ENCODE assay signal across 8 cellular contexts in genomic region chr1:145995148-145995851, GRCh38. TPM values are rescaled to one million over a fixed set of nuclear protein-coding genes. Genes with fewer than 3 reads are reported as not detected.
DNase-seq lines count a peak whose midpoint lies in the region; TF ChIP-seq lines count a peak whose summit lies in the region.

No MANE protein-coding gene starts in this region.

- peaks cover 55% of the 10 kb centered on the region for H3K36me3 Mint-ChIP-seq in activated CD4-positive, alpha-beta T cell treated with anti-CD3 and anti-CD28 coated beads, Interleukin-2, amount 10 ng/mL, durations not matched to agents 7 days and 5 days (ENCODE audit: low read depth)
- H3K36me3 Mint-ChIP-seq in activated naive CD8-positive, alpha-beta T cell, result peaks cover 22% of the 10 kb centered on the region

- H3K27me3 ChIP-seq in kidney epithelial cell (ENCODE audit: control insufficient read depth, insufficient read depth, low read length) (no peaks in the 10 kb centered on the region), thymus (ENCODE audit: control insufficient read depth, insufficient read depth) (no peaks in the 10 kb centered on the region)

- TF ChIP-seq CTCF in kidney epithelial cell (IDR thresholded peaks at IDR 0.05; ENCODE audit: insufficient read depth, low read length, poor library complexity, severe bottlenecking), result no peak

- peaks cover 20% of the 10 kb centered on the region for H3K4me1 ChIP-seq in thymus (ENCODE audit: control insufficient read depth, insufficient read depth, low read length)

- peak overlapping the region; percentile 99 for H3K27ac Mint-ChIP-seq in activated CD4-positive, alpha-beta T cell treated with anti-CD3 and anti-CD28 coated beads, Interleukin-2, amount 10 ng/mL, durations not matched to agents 7 days and 5 days
- peak overlapping the region; percentile 99 for H3K27ac Mint-ChIP-seq in activated naive CD8-positive, alpha-beta T cell

- under 1% methylated on average over 8 of the region's 8 CpGs for WGBS in thymus

- H3K4me3 Mint-ChIP-seq in activated CD4-positive, alpha-beta T cell treated with anti-CD3 and anti-CD28 coated beads, Interleukin-2, amount 10 ng/mL, durations not matched to agents 7 days and 5 days, result peak overlapping the region; percentile 94
- peak overlapping the region; percentile 98 for H3K4me3 Mint-ChIP-seq in activated naive CD8-positive, alpha-beta T cell

- no peak for DNase-seq in activated CD4-positive, alpha-beta T cell treated with anti-CD3 and anti-CD28 coated beads, Interleukin-2, amount 10 ng/mL, durations not matched to agents 7 days and 5 days
- no peak for DNase-seq in activated CD4-positive, alpha-beta T cell treated with anti-CD3 and anti-CD28 coated beads, Interleukin-2, amount 50 U/mL, for 1 hour
- DNase-seq in kidney epithelial cell (ENCODE audit: low read depth) (no peak), iPS-NIHi7 (ENCODE audit: extremely low spot score) (no peak), ACHN (no peak), NCI-H345 treated with DMSO at 0.1 percent for 48 hours (lab: John Stamatoyannopoulos, UW; ENCODE audit: unreplicated experiment) (no peak)

- peaks cover 2% of the 10 kb centered on the region for H3K9me3 ChIP-seq in thymus (ENCODE audit: control insufficient read depth)

- H3K4me3 ChIP-seq in kidney epithelial cell (ENCODE audit: low read depth, low read length), result peak overlapping the region; percentile 95
- peak overlapping the region; percentile 92 for H3K4me3 ChIP-seq in thymus (ENCODE audit: low read length)

- no peaks in the 10 kb centered on the region for H3K9me3 Mint-ChIP-seq in activated CD4-positive, alpha-beta T cell treated with anti-CD3 and anti-CD28 coated beads, Interleukin-2, amount 10 ng/mL, durations not matched to agents 7 days and 5 days
- no peaks in the 10 kb centered on the region for H3K9me3 Mint-ChIP-seq in activated naive CD8-positive, alpha-beta T cell (ENCODE audit: low read depth)

- POLR2A ChIA-PET in activated CD4-positive, alpha-beta T cell treated with anti-CD3 and anti-CD28 coated beads, Interleukin-2, amount 10 ng/mL, durations not matched to agents 7 days and 5 days (lab: Charles Lee), result interaction anchor here (0.6 to 2.6 kb wide), 2 partner anchors 9 to 16 kb away, joined by 3 to 16 read pairs; no protein-coding TSS in a partner anchor

- H3K27ac ChIP-seq in thymus (ENCODE audit: low read depth), result peak overlapping the region; percentile 95

- no peaks in the 10 kb centered on the region for H3K27me3 Mint-ChIP-seq in activated CD4-positive, alpha-beta T cell treated with anti-CD3 and anti-CD28 coated beads, Interleukin-2, amount 10 ng/mL, durations not matched to agents 7 days and 5 days
- H3K27me3 Mint-ChIP-seq in activated naive CD8-positive, alpha-beta T cell, result no peaks in the 10 kb centered on the region

- CTCF ChIA-PET in activated CD4-positive, alpha-beta T cell treated with anti-CD3 and anti-CD28 coated beads, Interleukin-2, amount 10 ng/mL, durations not matched to agents 7 days and 5 days (lab: Charles Lee), result interaction anchor here (13.2 kb wide), 1 partner anchor 16 kb away, joined by 154 read pairs; no protein-coding TSS in a partner anchor

- in situ Hi-C loops in ACHN (cut with HindIII; ENCODE audit: low pct_ligation_motif_present, low pct_unique_long_range_greater_than_20kb, low sequenced_read_pairs), result no loop called here

- H3K36me3 ChIP-seq in kidney epithelial cell (ENCODE audit: control insufficient read depth, insufficient read depth, low read length) (peaks cover 9% of the 10 kb centered on the region), thymus (ENCODE audit: control insufficient read depth, insufficient read depth) (peaks cover 31% of the 10 kb centered on the region)

- peaks cover 68% of the 10 kb centered on the region for H3K4me1 Mint-ChIP-seq in activated CD4-positive, alpha-beta T cell treated with anti-CD3 and anti-CD28 coated beads, Interleukin-2, amount 10 ng/mL, durations not matched to agents 7 days and 5 days
- H3K4me1 Mint-ChIP-seq in activated naive CD8-positive, alpha-beta T cell (ENCODE audit: low read depth), result peaks cover 79% of the 10 kb centered on the region

RNA-seq across cellular contexts. Expression of gene TXNIP, which starts 1.1 kb away (rescaled TPM):
- 100 to 1,000 TPM; 240 to 262 TPM for total RNA-seq in activated CD4-positive, alpha-beta T cell treated with anti-CD3 and anti-CD28 coated beads, Interleukin-2, amount 10 ng/mL, durations not matched to agents 7 days and 5 days
- total RNA-seq in kidney epithelial cell, result 14.7 and 19.0 TPM in 2 replicates
- polyA plus RNA-seq in thymus, result 1,022 TPM

RNA-seq across cellular contexts. Expression of gene HJV, which starts 26.2 kb away (rescaled TPM):
- not detected for total RNA-seq in activated CD4-positive, alpha-beta T cell treated with anti-CD3 and anti-CD28 coated beads, Interleukin-2, amount 10 ng/mL, durations not matched to agents 7 days and 5 days
- not detected in 2 replicates for total RNA-seq in kidney epithelial cell
- 0.62 TPM for polyA plus RNA-seq in thymus

RNA-seq across cellular contexts. Expression of gene POLR3GL, which starts 30.8 kb away (rescaled TPM):
- total RNA-seq in activated CD4-positive, alpha-beta T cell treated with anti-CD3 and anti-CD28 coated beads, Interleukin-2, amount 10 ng/mL, durations not matched to agents 7 days and 5 days, result 10 to 100 TPM; 27.3 to 29.2 TPM
- total RNA-seq in kidney epithelial cell, result 12.2 and 14.3 TPM in 2 replicates
- polyA plus RNA-seq in thymus, result 89.6 TPM

RNA-seq across cellular contexts. Expression of gene ANKRD34A, which starts 30.9 kb away (rescaled TPM):
- total RNA-seq in activated CD4-positive, alpha-beta T cell treated with anti-CD3 and anti-CD28 coated beads, Interleukin-2, amount 10 ng/mL, durations not matched to agents 7 days and 5 days, result 1 to 10 TPM; 2.0 to 2.2 TPM
- total RNA-seq in kidney epithelial cell, result 0.46 TPM in 1 of 2 replicates, not detected in the other
- polyA plus RNA-seq in thymus, result 0.89 TPM

RNA-seq across cellular contexts. Expression of gene LIX1L, which starts 37.5 kb away (rescaled TPM):
- total RNA-seq in activated CD4-positive, alpha-beta T cell treated with anti-CD3 and anti-CD28 coated beads, Interleukin-2, amount 10 ng/mL, durations not matched to agents 7 days and 5 days, result 10 to 100 TPM; 49.5 to 57.5 TPM
- total RNA-seq in kidney epithelial cell, result 23.2 and 28.0 TPM in 2 replicates
- polyA plus RNA-seq in thymus, result 22.0 TPM

Comparison
In these comparisons a context has a peak if more than half of its experiments do, and no peak if none do; other contexts are left out.
1. RNA of gene TXNIP, which starts 1.1 kb away (total RNA-seq): 240 to 262 TPM in activated CD4-positive, alpha-beta T cell treated with anti-CD3 and anti-CD28 coated beads, Interleukin-2, amount 10 ng/mL, durations not matched to agents 7 days and 5 days; 14.7 to 19.0 TPM in kidney epithelial cell; every median in the first group is over 10 times any median in the second.